ENCODE assay signal across 24 cellular contexts in genomic region chr10:118856106-118856505, GRCh38.
"Had no signal": no experiment of that assay in that cellular context is flagged by ENCODE, and none has a peak within 500 bp of the region (broad histone marks: within the 10 kb centered on the region; RNA-seq: fewer than 3 reads in every experiment).

No MANE protein-coding gene starts in this region.

- H3K79me2 ChIP-seq: hepatocyte had no signal

- H3K9me3 ChIP-seq: colonic mucosa, gastroesophageal sphincter, heart left ventricle, left lung, lower lobe of right lung, mucosa of descending colon had no signal

- H3K4me3 ChIP-seq: colonic mucosa, gastroesophageal sphincter, heart left ventricle, hepatocyte, left lung, lower lobe of right lung, mucosa of descending colon had no signal

- H3K4me1 ChIP-seq: colonic mucosa, foreskin keratinocyte, gastroesophageal sphincter, left lung, lower lobe of right lung had no signal

- H2AFZ ChIP-seq: hepatocyte had no signal

- H3K4me2 ChIP-seq: hepatocyte had no signal

- ATAC-seq: effector memory CD8-positive, alpha-beta T cell; esophagus mucosa; foreskin keratinocyte; gastroesophageal sphincter; left colon; left lung; left ventricle myocardium superior; lower lobe of right lung; mucosa of descending colon had no signal

- H3K36me3 ChIP-seq: colonic mucosa, gastroesophageal sphincter, heart left ventricle, left lung, lower lobe of right lung had no signal

- H3K27me3 ChIP-seq: colonic mucosa, foreskin keratinocyte, gastroesophageal sphincter, heart left ventricle, hepatocyte, left lung had no signal

- H3K27ac ChIP-seq: colonic mucosa, epithelial cell of prostate, foreskin keratinocyte, gastroesophageal sphincter, heart left ventricle, hepatocyte, left lung, lower lobe of right lung had no signal

- DNase-seq: cerebellar nuclear complex; colonic mucosa; cortex of kidney; effector CD8-positive, alpha-beta T cell; effector memory CD8-positive, alpha-beta T cell; endodermal cell; erythroblast; foreskin keratinocyte; heart left ventricle; hypothalamus; immature natural killer cell; islet precursor cell; kidney; kidney glomerular epithelial cell; left colon; left lung; left ventricle myocardium superior; lower lobe of right lung; mesenchymal stem cell; mucosa of descending colon had no signal
